ENCODE assay signal across 27 cellular contexts in genomic region chr7:55452967-55453366, GRCh38.
"Had no signal": no experiment of that assay in that cellular context is flagged by ENCODE, and none has a peak within 500 bp of the region (broad histone marks: within the 10 kb centered on the region; RNA-seq: fewer than 3 reads in every experiment).

No MANE protein-coding gene starts in this region.

- H3K27ac ChIP-seq: SK-N-MC, VCaP had no signal

- H3K27me3 Mint-ChIP-seq: activated naive CD4-positive, alpha-beta T cell treated with anti-CD3 and anti-CD28 coated beads, Interleukin-2, amount 50 U/mL, for 24 hours; brain; central memory CD8-positive, alpha-beta T cell had no signal

- H3K9me3 Mint-ChIP-seq: central memory CD8-positive, alpha-beta T cell had no signal

- H3K4me3 ChIP-seq: SK-N-MC had no signal

- DNase-seq: activated CD4-positive, alpha-beta T cell treated with anti-CD3 and anti-CD28 coated beads for 4 hours; activated CD4-positive, alpha-beta T cell treated with anti-CD3 and anti-CD28 coated beads, Interleukin-2, amount 50 U/mL, for 4 hours; activated CD8-positive, alpha-beta memory T cell treated with anti-CD3 and anti-CD28 coated beads, Interleukin-2, amount 50 U/mL, for 48 hours; activated CD8-positive, alpha-beta T cell treated with anti-CD3 and anti-CD28 coated beads, Interleukin-2, amount 10 ng/mL, durations not matched to agents 7 days and 5 days; activated effector memory CD4-positive, alpha-beta T cell treated with Interleukin-2 at 50 U/mL for 16 hours; activated naive CD4-positive, alpha-beta T cell; activated T-cell treated with anti-CD3 and anti-CD28 coated beads, Interleukin-2, amount 50 U/mL, for 1 hour; amygdala; NCI-H1092; NCI-H1417; NCI-H2029; NCI-H2107; NCI-H2171 treated with DMSO at 0.1 percent for 48 hours; NCI-H226; NCI-H526; NCI-H82; OCI-M1; RPMI8226; T-helper 1 cell had no signal

- FAIRE-seq: astrocyte had no signal

- H3K4me1 Mint-ChIP-seq: brain had no signal

- ATAC-seq: activated CD8-positive, alpha-beta T cell treated with anti-CD3 and anti-CD28 coated beads, Interleukin-2, amount 10 ng/mL, durations not matched to agents 7 days and 5 days; Panc1; Right ventricle myocardium inferior had no signal

- H3K4me3 Mint-ChIP-seq: activated CD8-positive, alpha-beta T cell treated with anti-CD3 and anti-CD28 coated beads, Interleukin-2, amount 10 ng/mL, durations not matched to agents 7 days and 5 days; activated naive CD4-positive, alpha-beta T cell treated with anti-CD3 and anti-CD28 coated beads, Interleukin-2, amount 50 U/mL, for 24 hours; brain; central memory CD8-positive, alpha-beta T cell had no signal

- H3K27ac Mint-ChIP-seq: activated CD8-positive, alpha-beta T cell treated with anti-CD3 and anti-CD28 coated beads, Interleukin-2, amount 10 ng/mL, durations not matched to agents 7 days and 5 days; brain had no signal
